11 cellular contexts compared by ENCODE assay signal in the genomic region with DNA sequence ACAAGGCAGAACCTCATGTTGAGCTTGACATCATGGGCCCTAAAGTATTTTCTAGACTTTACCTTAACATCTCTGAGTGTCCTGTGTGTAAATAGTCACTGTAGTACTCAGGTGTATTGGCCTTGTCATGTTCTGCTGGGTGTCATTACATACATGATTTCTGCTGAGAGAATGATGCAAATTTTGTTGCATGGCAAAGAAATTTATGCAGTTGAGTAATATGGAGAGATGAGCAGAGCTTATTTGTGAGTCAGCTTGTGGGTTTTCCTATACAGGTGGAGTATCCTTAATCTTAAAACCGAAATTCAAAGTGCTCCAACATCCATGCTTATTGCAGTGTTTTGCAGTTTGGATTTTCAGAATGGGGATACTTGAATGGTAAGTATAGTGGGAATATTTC. TPM values are rescaled to one million over a fixed set of nuclear protein-coding genes. Genes with fewer than 3 reads are reported as not detected.
DNase-seq lines count a peak whose midpoint lies in the region; ATAC-seq and TF ChIP-seq lines count a peak whose summit lies in the region.
"Had no signal": no experiment of that assay in that cellular context is flagged by ENCODE, and none has a peak within 500 bp of the region (broad histone marks: within the 10 kb centered on the region; RNA-seq: fewer than 3 reads in every experiment).

No MANE protein-coding gene starts in this region.

- H3K79me2 ChIP-seq in ACC112 (ENCODE audit: control insufficient read depth, insufficient read depth, low read length, unreplicated experiment) (peaks cover 8% of the 10 kb centered on the region), mammary epithelial cell (ENCODE audit: insufficient read depth, low read length) (no peaks in the 10 kb centered on the region)

- H3K36me3 ChIP-seq in ACC112 (ENCODE audit: insufficient read depth, low read length) = peaks cover 8% of the 10 kb centered on the region; the same call in 1 of the 2 replicates
- no peaks in the 10 kb centered on the region for H3K36me3 ChIP-seq in mammary epithelial cell (ENCODE audit: insufficient read depth, low read length)
- H3K36me3 ChIP-seq: right atrium auricular region had no signal

- 80% methylated on average over 1 of the region's 1 CpG for WGBS in mammary epithelial cell (ENCODE audit: low coverage, missing lambda C conversion rate)

- no peaks in the 10 kb centered on the region for H4K20me1 ChIP-seq in mammary epithelial cell (ENCODE audit: insufficient read depth, low read length)

- CTCF ChIA-PET in mammary epithelial cell (lab: Charles Lee; ENCODE audit: low non-redundant PET) = no interaction called here

- intact Hi-C loops in mammary epithelial cell (cut with micrococcal nuclease) = no loop called here

- H3K4me1 ChIP-seq in ACC112 (ENCODE audit: control insufficient read depth, insufficient read depth, low read length, unreplicated experiment) = peaks cover 52% of the 10 kb centered on the region
- H3K4me1 ChIP-seq in mammary epithelial cell (ENCODE audit: insufficient read depth, low read length) = peaks cover 16% of the 10 kb centered on the region

- H3K9me3 ChIP-seq in mammary epithelial cell (replicated peaks; ENCODE audit: insufficient read depth, low read length) = no peaks in the 10 kb centered on the region
- H3K9me3 ChIP-seq: right atrium auricular region had no signal

- peak; percentile 43 for DNase-seq in mammary epithelial cell
- DNase-seq in NOMO-1 (lab: John Stamatoyannopoulos, UW; ENCODE audit: unreplicated experiment in 2 of 2) = no peak
- DNase-seq in NCI-H1930 (lab: John Stamatoyannopoulos, UW) = no peak
- DNase-seq in dermis blood vessel endothelial cell = no peak
- DNase-seq: activated CD8-positive, alpha-beta memory T cell treated with anti-CD3 and anti-CD28 coated beads, Interleukin-2, amount 50 U/mL, for 48 hours; hippocampal formation had no signal

- dilution Hi-C loops in mammary epithelial cell (cut with HindIII; ENCODE audit: low sequenced_read_pairs) = no loop called here

- in situ Hi-C loops in mammary epithelial cell (cut with MboI; ENCODE audit: low sequenced_read_pairs in 2 of 2) = no loop called here

- H3K27me3 ChIP-seq in ACC112 (ENCODE audit: insufficient read depth, low read length) (no peaks in the 10 kb centered on the region), mammary epithelial cell (ENCODE audit: insufficient read depth, low read length) (no peaks in the 10 kb centered on the region)
- H3K27me3 ChIP-seq: right atrium auricular region had no signal

- no peak overlapping the region for H3K9ac ChIP-seq in mammary epithelial cell (ENCODE audit: insufficient read depth, low read length)

- H2AFZ ChIP-seq in ACC112 (ENCODE audit: low read length, unreplicated experiment) (no peak overlapping the region), mammary epithelial cell (ENCODE audit: low read depth, low read length) (no peak overlapping the region)

- BruUV-seq in mammary epithelial cell (replicated peaks; lab: Mats Ljungman, UMichigan) = no TSS peak

- peak overlapping the region; percentile 92 for H3K27ac ChIP-seq in ACC112 (ENCODE audit: low read depth, low read length)
- no peak overlapping the region for H3K27ac ChIP-seq in mammary epithelial cell (ENCODE audit: insufficient read depth, low read depth, low read length)

- H3K4me3 ChIP-seq in ACC112 (ENCODE audit: low read depth, low read length) = peak overlapping the region; percentile 58
- H3K4me3 ChIP-seq in mammary epithelial cell (replicated peaks in 1 of 3; ENCODE audit: insufficient read depth in 1 of 3, low read depth in 2 of 3, low read length in 3 of 3) = no peak overlapping the region
- H3K4me3 ChIP-seq: right atrium auricular region had no signal

- ATAC-seq in GM18867 (IDR thresholded peaks at IDR 0.05; ENCODE audit: unreplicated experiment) (peak; percentile 47), HG03095 (IDR thresholded peaks at IDR 0.05; ENCODE audit: unreplicated experiment) (peak; percentile 36), GM21737 (IDR thresholded peaks at IDR 0.05; ENCODE audit: unreplicated experiment) (no peak)

- TF ChIP-seq CTCF in mammary epithelial cell (conservative IDR thresholded peaks at IDR 0.05 in 1 of 2, IDR thresholded peaks at IDR 0.05 in 1 of 2; ENCODE audit: extremely low read depth in 1 of 2, insufficient read depth in 1 of 2, low read depth in 1 of 2, low read length in 2 of 2) = no peak

- no peak overlapping the region for H3K4me2 ChIP-seq in mammary epithelial cell (ENCODE audit: insufficient read depth, low read depth, low read length)

RNA-seq across cellular contexts. Expression of gene RGL1, which starts 36.6 kb away (rescaled TPM):
- total RNA-seq in mammary epithelial cell = 1 to 10 TPM; 2.5 to 3.7 TPM
- polyA plus RNA-seq in mammary epithelial cell = 1.8 TPM
- polyA minus RNA-seq in mammary epithelial cell = 2.6 TPM
- total RNA-seq in dermis blood vessel endothelial cell = 28.8 and 29.3 TPM in 2 replicates
